In genomic region chr11:69683764-69684333, GRCh38 we compare ENCODE assay signal across 1 cellular context.
A peak's percentile ranks its signal among the peaks of the same experiment; 100 is the strongest.
TF ChIP-seq lines count a peak whose summit lies in the region.

No MANE protein-coding gene starts in this region.

TF ChIP-seq in HepG2, 621 proteins besides CTCF, POLR2A, EP300 and RAD21 (continued from another document):
- peak; percentile 33; the same call in 1 of the 2 replicates for TF ChIP-seq FOXP4 (CRISPR knock-in tag; IDR thresholded peaks at IDR 0.05)
- peak; percentile 37; the same call in 1 of the 2 replicates for TF ChIP-seq RXRB (CRISPR knock-in tag; IDR thresholded peaks at IDR 0.05; ENCODE audit: borderline replicate concordance)
- 0 out of 2 replicates have a peak, but pooled peaks have one; percentile 9 for TF ChIP-seq FOXA3 (CRISPR knock-in tag; IDR thresholded peaks at IDR 0.05)
- peak; percentile 37; the same call in 1 of the 2 replicates for TF ChIP-seq PATZ1 (CRISPR knock-in tag; IDR thresholded peaks at IDR 0.05)
- TF ChIP-seq ARNTL (CRISPR knock-in tag; IDR thresholded peaks at IDR 0.05): no peak
- TF ChIP-seq MED1 (CRISPR knock-in tag; IDR thresholded peaks at IDR 0.05): 0 out of 2 replicates have a peak, but pooled peaks have one; percentile 28
- TF ChIP-seq GATAD2A (CRISPR knock-in tag; IDR thresholded peaks at IDR 0.05): peak; percentile 38; the same call in 1 of the 2 replicates
- peak; percentile 49; the same call in 1 of the 2 replicates for TF ChIP-seq ZNF746 (CRISPR knock-in tag; IDR thresholded peaks at IDR 0.05)
- 0 out of 2 replicates have a peak, but pooled peaks have one; percentile 38 for TF ChIP-seq ZBED4 (CRISPR knock-in tag; IDR thresholded peaks at IDR 0.05; ENCODE audit: borderline replicate concordance)
- TF ChIP-seq HNF1B (CRISPR knock-in tag; IDR thresholded peaks at IDR 0.05): peak; percentile 61; the same call in 1 of the 2 replicates
- no peak for TF ChIP-seq FOXP1 (IDR thresholded peaks at IDR 0.05)
- TF ChIP-seq FOXP1 (CRISPR knock-in tag; IDR thresholded peaks at IDR 0.05): 0 out of 2 replicates have a peak, but pooled peaks have one; percentile 14
- TF ChIP-seq AHDC1 (CRISPR knock-in tag; IDR thresholded peaks at IDR 0.05; ENCODE audit: borderline replicate concordance): peak; percentile 48; the same call in 1 of the 2 replicates
- 0 out of 2 replicates have a peak, but pooled peaks have one; percentile 22 for TF ChIP-seq RCOR2 (CRISPR knock-in tag; IDR thresholded peaks at IDR 0.05)
- TF ChIP-seq KMT2A (CRISPR knock-in tag; IDR thresholded peaks at IDR 0.05): no peak
- peak; percentile 67; the same call in 1 of the 2 replicates for TF ChIP-seq PITX1 (CRISPR knock-in tag; IDR thresholded peaks at IDR 0.05)
- TF ChIP-seq NRL (CRISPR knock-in tag; IDR thresholded peaks at IDR 0.05; ENCODE audit: borderline replicate concordance): 0 out of 2 replicates have a peak, but pooled peaks have one; percentile 46
- peak; percentile 16; the same call in 1 of the 2 replicates for TF ChIP-seq SP5 (CRISPR knock-in tag; IDR thresholded peaks at IDR 0.05; ENCODE audit: borderline replicate concordance, low read depth)
- TF ChIP-seq FOXA1 (IDR thresholded peaks at IDR 0.05): no peak
- TF ChIP-seq FOXA1 (CRISPR knock-in tag; IDR thresholded peaks at IDR 0.05): 0 out of 2 replicates have a peak, but pooled peaks have one; percentile 32
